ENCODE assay signal across 19 cellular contexts in the genomic region with DNA sequence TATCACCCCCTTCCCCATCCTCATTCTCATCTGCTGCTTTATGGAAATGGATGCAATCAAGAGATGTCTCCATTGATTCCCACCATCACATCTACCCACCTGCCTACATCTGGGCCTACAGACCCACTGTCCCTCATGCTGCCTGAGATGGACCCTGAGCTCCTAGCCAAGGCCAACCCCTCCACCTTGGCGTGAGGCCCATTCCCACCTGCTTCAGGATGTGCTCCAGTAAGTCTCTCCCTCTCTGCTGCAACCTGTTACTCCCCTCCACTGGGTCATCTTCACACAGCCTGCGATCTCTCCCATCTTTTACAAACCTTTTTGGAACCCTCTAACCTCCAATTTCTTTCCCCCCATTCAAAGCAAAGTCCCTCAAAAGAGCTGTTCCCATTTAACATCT. TPM values are rescaled to one million over a fixed set of nuclear protein-coding genes. Genes with fewer than 3 reads are reported as not detected.
DNase-seq lines count a peak whose midpoint lies in the region; ATAC-seq and TF ChIP-seq lines count a peak whose summit lies in the region.
"Had no signal": no experiment of that assay in that cellular context is flagged by ENCODE, and none has a peak within 500 bp of the region (broad histone marks: within the 10 kb centered on the region; RNA-seq: fewer than 3 reads in every experiment).

No MANE protein-coding gene starts in this region.

- H3K9me3 ChIP-seq in HEK293 (ENCODE audit: control insufficient read depth, insufficient read depth, low read depth, low read length) (no peaks in the 10 kb centered on the region), endocrine pancreas (ENCODE audit: control insufficient read depth, low read length) (no peaks in the 10 kb centered on the region)
- H3K9me3 ChIP-seq: A549 had no signal

- no peak overlapping the region for H3K27ac ChIP-seq in HEK293 (ENCODE audit: extremely low read depth, low read depth, low read length)
- H3K27ac ChIP-seq: A549 had no signal

- peaks cover 6% of the 10 kb centered on the region for H3K4me1 Mint-ChIP-seq in activated naive CD4-positive, alpha-beta T cell treated with anti-CD3 and anti-CD28 coated beads for 36 hours (ENCODE audit: low read depth)
- peaks cover 21% of the 10 kb centered on the region for H3K4me1 Mint-ChIP-seq in stimulated activated memory B cell treated with anti-CD40 and anti-IgM and Interleukin-4, amounts not matched to agents 10 μg/mL and 1 μg/mL and 100 μg/mL, for 72 hours

- H3K36me3 Mint-ChIP-seq in activated naive CD4-positive, alpha-beta T cell treated with anti-CD3 and anti-CD28 coated beads for 36 hours (ENCODE audit: low read depth), result peaks cover 2% of the 10 kb centered on the region
- H3K36me3 Mint-ChIP-seq in stimulated activated memory B cell treated with anti-CD40 and anti-IgM and Interleukin-4, amounts not matched to agents 10 μg/mL and 1 μg/mL and 100 μg/mL, for 72 hours, result peaks cover 21% of the 10 kb centered on the region

- peak overlapping the region; percentile 2 for H3K27ac Mint-ChIP-seq in activated naive CD4-positive, alpha-beta T cell treated with anti-CD3 and anti-CD28 coated beads for 36 hours
- peak overlapping the region; percentile 17 for H3K27ac Mint-ChIP-seq in stimulated activated memory B cell treated with anti-CD40 and anti-IgM and Interleukin-4, amounts not matched to agents 10 μg/mL and 1 μg/mL and 100 μg/mL, for 72 hours

- H3K4me1 ChIP-seq in HEK293 (ENCODE audit: control insufficient read depth, insufficient read depth, low read length) (peaks cover 3% of the 10 kb centered on the region; the same call in 1 of the 2 replicates), endocrine pancreas (ENCODE audit: control insufficient read depth, insufficient read depth, low read length) (no peaks in the 10 kb centered on the region)

- no peak for TF ChIP-seq CTCF in HEK293 (tag by site-specific recombination; IDR thresholded peaks at IDR 0.05)

- no peak overlapping the region for H3K4me3 ChIP-seq in HEK293 (ENCODE audit: low read depth, low read length)
- H3K4me3 ChIP-seq in endocrine pancreas (ENCODE audit: control insufficient read depth, insufficient read depth, low read length), result no peak overlapping the region
- H3K4me3 ChIP-seq: A549, K562 had no signal

- H3K9ac ChIP-seq in endocrine pancreas (ENCODE audit: control insufficient read depth, insufficient read depth, low read length), result peak overlapping the region; percentile 7

- H3K4me3 Mint-ChIP-seq in activated naive CD4-positive, alpha-beta T cell treated with anti-CD3 and anti-CD28 coated beads for 36 hours, result no peak overlapping the region
- no peak overlapping the region for H3K4me3 Mint-ChIP-seq in stimulated activated memory B cell treated with anti-CD40 and anti-IgM and Interleukin-4, amounts not matched to agents 10 μg/mL and 1 μg/mL and 100 μg/mL, for 72 hours

- no peak for ATAC-seq in stimulated activated memory B cell treated with anti-CD40 and anti-IgM and Interleukin-4, amounts not matched to agents 10 μg/mL and 1 μg/mL and 100 μg/mL, for 72 hours
- no peak for ATAC-seq in HG02759 (IDR thresholded peaks at IDR 0.05; ENCODE audit: unreplicated experiment)
- ATAC-seq: A549, HCT116, K562, Right ventricle myocardium inferior had no signal

- intact Hi-C loops in activated naive CD4-positive, alpha-beta T cell treated with anti-CD3 and anti-CD28 coated beads for 36 hours (cut with micrococcal nuclease), result no loop called here

- H3K9me3 Mint-ChIP-seq in activated naive CD4-positive, alpha-beta T cell treated with anti-CD3 and anti-CD28 coated beads for 36 hours, result no peaks in the 10 kb centered on the region
- no peaks in the 10 kb centered on the region for H3K9me3 Mint-ChIP-seq in stimulated activated memory B cell treated with anti-CD40 and anti-IgM and Interleukin-4, amounts not matched to agents 10 μg/mL and 1 μg/mL and 100 μg/mL, for 72 hours

- peaks cover 0 to 52% of the 10 kb centered on the region in 2 experiments; a peak in 1 of 3 replicates for H3K36me3 ChIP-seq in HEK293 (ENCODE audit: control insufficient read depth in 2 of 2, insufficient read depth in 1 of 2, low read length in 2 of 2)
- no peaks in the 10 kb centered on the region for H3K36me3 ChIP-seq in endocrine pancreas (ENCODE audit: control insufficient read depth, insufficient read depth, low read length)

- CTCF ChIA-PET in activated naive CD4-positive, alpha-beta T cell treated with anti-CD3 and anti-CD28 coated beads for 36 hours (lab: Charles Lee), result interaction anchor here (0.6 kb wide), 1 partner anchor 44 kb away, joined by 3 read pairs; no protein-coding TSS in a partner anchor
- CTCF ChIA-PET in HEK293 (lab: Yijun Ruan, JAX), result interaction anchor here (0.6 to 3.9 kb wide), 6 partner anchors 33 to 312 kb away, joined by 3 to 16 read pairs (median 3); no protein-coding TSS in a partner anchor

- no peak for DNase-seq in activated naive CD4-positive, alpha-beta T cell treated with anti-CD3 and anti-CD28 coated beads for 36 hours
- DNase-seq in activated naive CD4-positive, alpha-beta T cell treated with Interleukin-2 at 50 U/mL for 16 hours, result no peak
- DNase-seq in activated CD4-positive, alpha-beta T cell treated with anti-CD3 and anti-CD28 coated beads for 48 hours, result no peak
- DNase-seq: DMS79; GOT3; NCI-H1092 treated with DMSO at 0.1 percent for 48 hours; NCI-H146; NCI-H2029 treated with DMSO at 0.1 percent for 48 hours; NCI-H2171; NCI-H446 treated with DMSO at 0.1 percent for 48 hours; NK-92 treated with Interleukin-12 subunit alpha and Interleukin-12 subunit beta, amount 100 ng/mL, for 24 hours had no signal

- POLR2A ChIA-PET in HEK293 (lab: Yijun Ruan, JAX), result no interaction called here

- no peaks in the 10 kb centered on the region for H3K27me3 Mint-ChIP-seq in activated naive CD4-positive, alpha-beta T cell treated with anti-CD3 and anti-CD28 coated beads for 36 hours (ENCODE audit: low read depth)
- no peaks in the 10 kb centered on the region for H3K27me3 Mint-ChIP-seq in stimulated activated memory B cell treated with anti-CD40 and anti-IgM and Interleukin-4, amounts not matched to agents 10 μg/mL and 1 μg/mL and 100 μg/mL, for 72 hours

- H3K27me3 ChIP-seq in endocrine pancreas (ENCODE audit: control insufficient read depth, insufficient read depth, low read length), result no peaks in the 10 kb centered on the region

TF ChIP-seq in HEK293, 187 proteins besides CTCF, POLR2A, EP300 and RAD21:
- peak; percentile 75 for TF ChIP-seq SCRT2 (tag by site-specific recombination; IDR thresholded peaks at IDR 0.05)
- TF ChIP-seq, protein P1, sequence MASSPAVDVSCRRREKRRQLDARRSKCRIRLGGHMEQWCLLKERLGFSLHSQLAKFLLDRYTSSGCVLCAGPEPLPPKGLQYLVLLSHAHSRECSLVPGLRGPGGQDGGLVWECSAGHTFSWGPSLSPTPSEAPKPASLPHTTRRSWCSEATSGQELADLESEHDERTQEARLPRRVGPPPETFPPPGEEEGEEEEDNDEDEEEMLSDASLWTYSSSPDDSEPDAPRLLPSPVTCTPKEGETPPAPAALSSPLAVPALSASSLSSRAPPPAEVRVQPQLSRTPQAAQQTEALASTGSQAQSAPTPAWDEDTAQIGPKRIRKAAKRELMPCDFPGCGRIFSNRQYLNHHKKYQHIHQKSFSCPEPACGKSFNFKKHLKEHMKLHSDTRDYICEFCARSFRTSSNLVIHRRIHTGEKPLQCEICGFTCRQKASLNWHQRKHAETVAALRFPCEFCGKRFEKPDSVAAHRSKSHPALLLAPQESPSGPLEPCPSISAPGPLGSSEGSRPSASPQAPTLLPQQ (tag by site-specific recombination; IDR thresholded peaks at IDR 0.05), result no peak
- no peak for TF ChIP-seq ZNF239 (tag by site-specific recombination; IDR thresholded peaks at IDR 0.05)
- no peak for TF ChIP-seq ZNF600 (tag by site-specific recombination; IDR thresholded peaks at IDR 0.05)

RNA-seq across cellular contexts. Expression of a gene that starts 4.5 kb away (rescaled TPM):
- total RNA-seq in activated naive CD4-positive, alpha-beta T cell treated with anti-CD3 and anti-CD28 coated beads for 36 hours, result 10 to 100 TPM; 19.7 to 23.1 TPM

RNA-seq across cellular contexts. Expression of a gene that starts 14.1 kb away (rescaled TPM):
- 10 to 100 TPM; 48.1 to 49.7 TPM for total RNA-seq in activated naive CD4-positive, alpha-beta T cell treated with anti-CD3 and anti-CD28 coated beads for 36 hours

RNA-seq across cellular contexts. Expression of a gene that starts 20.2 kb away (rescaled TPM):
- 10 to 100 TPM; 31.5 to 34.5 TPM for total RNA-seq in activated naive CD4-positive, alpha-beta T cell treated with anti-CD3 and anti-CD28 coated beads for 36 hours

RNA-seq across cellular contexts. Expression of a gene that starts 26.8 kb away (rescaled TPM):
- total RNA-seq in activated naive CD4-positive, alpha-beta T cell treated with anti-CD3 and anti-CD28 coated beads for 36 hours, result 10 to 100 TPM; 73.8 to 75.1 TPM
